Comparison of ENCODE assay signal across 27 cellular contexts in genomic region chr10:130642926-130643325, GRCh38.
"Had no signal": no experiment of that assay in that cellular context is flagged by ENCODE, and none has a peak within 500 bp of the region (broad histone marks: within the 10 kb centered on the region; RNA-seq: fewer than 3 reads in every experiment).

No MANE protein-coding gene starts in this region.

- H3K36me3 ChIP-seq: neural progenitor cell, ovary, spleen, suprapubic skin, tibial artery, transverse colon, upper lobe of right lung, uterus had no signal

- ATAC-seq: natural killer cell; psoas muscle; right cardiac atrium; sciatic nerve; stimulated activated memory B cell treated with anti-CD40 and anti-IgM and Interleukin-4, amounts not matched to agents 10 μg/mL and 1 μg/mL and 100 μg/mL, for 72 hours; stimulated activated naive CD8-positive, alpha-beta T cell treated with anti-CD3 and anti-CD28 coated beads, Interleukin-15, amount 100 ng/mL, for 72 hours; stimulated activated naive CD8-positive, alpha-beta T cell treated with anti-CD3 and anti-CD28 coated beads, Interleukin-15, Interleukin-2, amounts not matched to agents 100 U/mL and 50 U/mL, for 24 hours; upper lobe of right lung had no signal

- H3K9ac ChIP-seq: neural progenitor cell, parathyroid adenoma had no signal

- H3K4me2 ChIP-seq: neural progenitor cell, smooth muscle cell had no signal

- H3K4me3 ChIP-seq: neural progenitor cell, ovary, psoas muscle, skin epidermis, smooth muscle cell, spleen, suprapubic skin, testis, tibial artery, transverse colon, upper lobe of right lung, uterus had no signal

- H3K9me3 ChIP-seq: ovary, psoas muscle, spleen, suprapubic skin, testis, tibial artery, transverse colon, upper lobe of right lung, uterus had no signal

- H3K27me3 ChIP-seq: neural progenitor cell, ovary, spleen, suprapubic skin, testis, tibial artery, transverse colon, upper lobe of right lung, uterus had no signal

- H3K4me1 ChIP-seq: neural progenitor cell, parathyroid adenoma, psoas muscle, spleen, suprapubic skin, testis, tibial artery, transverse colon, upper lobe of right lung, uterus had no signal

- H2AFZ ChIP-seq: neural progenitor cell, parathyroid adenoma had no signal

- DNase-seq: natural killer cell; occipital lobe; ovary; psoas muscle; right cardiac atrium; spleen; stimulated activated CD4-positive, alpha-beta T cell treated with anti-CD3 and anti-CD28 coated beads, Interleukin-12 subunit alpha, Interleukin-12 subunit beta, amount 100 ng/mL, for 4 hours; stimulated activated CD4-positive, alpha-beta T cell treated with anti-CD3 and anti-CD28 coated beads, Interleukin-1b, Interleukin-23, amount 100 ng/mL, for 48 hours; stimulated activated CD4-positive, alpha-beta T cell treated with anti-CD3 and anti-CD28 coated beads, Interleukin-4, amount 100 ng/mL, for 1 hour; stimulated activated CD4-positive, alpha-beta T cell treated with anti-CD3 and anti-CD28 coated beads, Interleukin-4, amount 100 ng/mL, for 4 hours; stimulated activated CD8-positive, alpha-beta memory T cell treated with anti-CD3 and anti-CD28 coated beads, Interleukin-4, amount 100 ng/mL, for 48 hours; stimulated activated naive CD4-positive, alpha-beta T cell; stimulated activated naive CD8-positive, alpha-beta T cell treated with anti-CD3 and anti-CD28 coated beads, Interleukin-15, amount 100 ng/mL, for 72 hours; stimulated activated naive CD8-positive, alpha-beta T cell treated with anti-CD3 and anti-CD28 coated beads, Interleukin-15, Interleukin-2, amounts not matched to agents 100 U/mL and 50 U/mL, for 24 hours; substantia nigra; testis; tibial artery; transverse colon; upper lobe of right lung; uterus had no signal

- H3K79me2 ChIP-seq: parathyroid adenoma had no signal

- H3K27ac ChIP-seq: neural progenitor cell, ovary, parathyroid adenoma, psoas muscle, skin epidermis, spleen, suprapubic skin, testis, tibial artery, transverse colon, upper lobe of right lung, uterus had no signal
